Comparison of ENCODE assay signal across 8 cellular contexts in the genomic region with DNA sequence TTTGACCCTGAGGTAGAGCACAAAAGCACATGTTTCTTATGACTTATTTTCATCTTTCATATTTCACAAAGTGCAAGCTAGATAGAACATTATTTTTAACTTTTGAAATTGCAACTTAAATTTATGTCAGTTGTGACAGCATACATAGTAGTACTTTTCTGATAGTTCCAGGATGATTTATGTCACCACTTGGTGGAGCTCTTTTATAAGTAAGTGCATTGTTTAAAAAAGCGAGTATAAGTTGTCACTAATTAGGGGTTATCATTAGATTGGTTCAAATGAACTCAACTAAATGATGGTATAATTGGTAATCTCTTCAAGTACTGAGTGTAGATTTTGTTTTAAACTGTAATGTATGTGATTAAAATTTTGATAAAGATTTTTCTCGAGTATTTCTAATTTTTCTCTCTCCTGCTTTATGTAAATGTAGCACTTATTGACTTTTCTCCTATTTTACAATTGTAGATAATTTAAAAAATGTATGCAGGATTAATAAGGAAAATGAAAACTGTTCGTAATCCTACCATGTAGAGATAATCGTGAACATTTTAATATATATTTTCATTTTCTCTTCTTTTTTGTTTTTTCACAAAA. TPM values are rescaled to one million over a fixed set of nuclear protein-coding genes. Genes with fewer than 3 reads are reported as not detected.
A peak's percentile ranks its signal among the peaks of the same experiment; 100 is the strongest.
DNase-seq lines count a peak whose midpoint lies in the region; ATAC-seq and TF ChIP-seq lines count a peak whose summit lies in the region.

No MANE protein-coding gene starts in this region.

- H3K4me3 Mint-ChIP-seq in endothelial cell (ENCODE audit: unreplicated experiment), result no peak overlapping the region
- no peak overlapping the region for H3K4me3 Mint-ChIP-seq in nephron

- H3K9me3 Mint-ChIP-seq in endothelial cell (ENCODE audit: unreplicated experiment), result peaks cover 5% of the 10 kb centered on the region
- H3K9me3 Mint-ChIP-seq in nephron, result peaks cover 45% of the 10 kb centered on the region

- H3K27me3 Mint-ChIP-seq in endothelial cell (ENCODE audit: unreplicated experiment) (no peaks in the 10 kb centered on the region), nephron (ENCODE audit: low read depth) (no peaks in the 10 kb centered on the region)

- POLR2A ChIA-PET in AG04449 (lab: Yijun Ruan, JAX) (no interaction called here), Panc1 (lab: Charles Lee) (no interaction called here)

- no peaks in the 10 kb centered on the region; the same call in 1 of the 2 replicates for H3K36me3 ChIP-seq in Panc1 (ENCODE audit: control insufficient read depth, insufficient read depth, low read length)

- no peak overlapping the region for H3K27ac ChIP-seq in Panc1 (ENCODE audit: low read length)

- no peak for DNase-seq in AG04449 (ENCODE audit: low read depth, low spot score)
- peak; percentile 1 for DNase-seq in Panc1 (ENCODE audit: low read depth, low spot score)
- DNase-seq in endothelial cell (ENCODE audit: low spot score), result no peak
- DNase-seq in activated naive CD4-positive, alpha-beta T cell treated with anti-CD3 and anti-CD28 coated beads, Interleukin-2, amount 50 U/mL, for 16 hours, result no peak

- H3K36me3 Mint-ChIP-seq in endothelial cell (ENCODE audit: low read depth, unreplicated experiment) (peaks cover 21% of the 10 kb centered on the region), nephron (ENCODE audit: low read depth) (peaks cover 62% of the 10 kb centered on the region)

- H3K27ac Mint-ChIP-seq in endothelial cell (ENCODE audit: unreplicated experiment), result no peak overlapping the region
- no peak overlapping the region for H3K27ac Mint-ChIP-seq in nephron

- TF ChIP-seq CTCF in AG04449 (IDR thresholded peaks at IDR 0.05; ENCODE audit: insufficient read depth, low read length, missing control alignments) (peak; percentile 6), GM12873 (IDR thresholded peaks at IDR 0.05; ENCODE audit: insufficient read depth, low read depth, low read length, missing control alignments) (peak; percentile 44), Panc1 (IDR thresholded peaks at IDR 0.05) (peak; percentile 40; the same call in 1 of the 2 replicates), endothelial cell (IDR thresholded peaks at IDR 0.05; ENCODE audit: unreplicated experiment) (peak; percentile 47), nephron (IDR thresholded peaks at IDR 0.05; ENCODE audit: unreplicated experiment in 3 of 3) (peak in 2 of 3 experiments; percentile 40 to 49)

- in situ Hi-C loops in Panc1 (cut with HindIII; ENCODE audit: low pct_unique_long_range_greater_than_20kb, low sequenced_read_pairs), result no loop called here

- H3K4me1 ChIP-seq in Panc1 (ENCODE audit: control insufficient read depth, insufficient read depth, low read length), result no peaks in the 10 kb centered on the region

- H3K9me3 ChIP-seq in Panc1 (ENCODE audit: control insufficient read depth, insufficient read depth, low read depth, low read length), result no peaks in the 10 kb centered on the region

- no peaks in the 10 kb centered on the region for H3K27me3 ChIP-seq in Panc1 (ENCODE audit: control insufficient read depth, insufficient read depth, low read length)

- H3K4me1 Mint-ChIP-seq in endothelial cell (ENCODE audit: unreplicated experiment), result no peaks in the 10 kb centered on the region
- H3K4me1 Mint-ChIP-seq in nephron, result no peaks in the 10 kb centered on the region

- CTCF ChIA-PET in AG04449 (lab: Yijun Ruan, JAX), result interaction anchor here (0.6 to 8.5 kb wide), 19 partner anchors 10 to 934 kb away, joined by 3 to 214 read pairs (median 5); a partner anchor contains a TSS
- CTCF ChIA-PET in Panc1 (lab: Charles Lee), result no interaction called here

- intact Hi-C loops in Panc1 (cut with micrococcal nuclease; ENCODE audit: unreplicated experiment), result loop anchor here (2.0 kb wide), 1 partner anchor 246 kb away; no protein-coding TSS in a partner anchor

- ATAC-seq in Panc1 (no peak), HG03342 (IDR thresholded peaks at IDR 0.05; ENCODE audit: unreplicated experiment) (no peak), GM19324 (IDR thresholded peaks at IDR 0.05; ENCODE audit: low FRiP score, unreplicated experiment) (no peak)

- no TSS peak for BruUV-seq in Panc1 (replicated peaks; lab: Mats Ljungman, UMichigan)

- H3K4me3 ChIP-seq in AG04449 (ENCODE audit: low read depth, low read length) (no peak overlapping the region), Panc1 (ENCODE audit: low read depth in 2 of 2, low read length in 2 of 2) (no peak overlapping the region)

RNA-seq across cellular contexts. Expression of a gene that starts 31.1 kb away (rescaled TPM):
- total RNA-seq in Panc1 (2021; ENCODE audit: unreplicated experiment), result 36.0 TPM
- polyA plus RNA-seq in Panc1 (2012; ENCODE audit: insufficient read length), result 13.1 TPM
- total RNA-seq in endothelial cell (ENCODE audit: unreplicated experiment), result 36.2 TPM
